11 cellular contexts compared by ENCODE assay signal in genomic region chr11:44615913-44616806, GRCh38. TPM values are rescaled to one million over a fixed set of nuclear protein-coding genes. Genes with fewer than 3 reads are reported as not detected.
DNase-seq lines count a peak whose midpoint lies in the region; ATAC-seq, FAIRE-seq and TF ChIP-seq lines count a peak whose summit lies in the region.
"Had no signal": no experiment of that assay in that cellular context is flagged by ENCODE, and none has a peak within 500 bp of the region (broad histone marks: within the 10 kb centered on the region; RNA-seq: fewer than 3 reads in every experiment).

No MANE protein-coding gene starts in this region.

- WGBS in GM12878 (ENCODE audit: insufficient coverage, insufficient replicate concordance, low lambda C conversion rate, missing lambda C conversion rate) = 85% methylated on average over 15 of the region's 15 CpGs

- peaks cover 0 to 19% (median 0%) of the 10 kb centered on the region in 11 experiments; a peak in 4 of 22 replicates for H4K20me1 ChIP-seq in BLaER1 treated with 17β-estradiol and CSF1 and Interleukin-3, amounts not matched to agents 10 nM and 100 nM
- no peaks in the 10 kb centered on the region for H4K20me1 ChIP-seq in GM12878 (ENCODE audit: control insufficient read depth, insufficient read depth)

- in situ Hi-C loops in GM12878 (cut with MboI) = no loop called here

- POLR2A ChIA-PET in GM12878 (lab: Charles Lee) = interaction anchor here (1.0 to 7.9 kb wide), 6 partner anchors 14 to 59 kb away, joined by 3 to 289 read pairs (median 7); partner anchors contain the start of gene CD82

- no peak overlapping the region for H3K4me3 Mint-ChIP-seq in neural crest cell

- H2AFZ ChIP-seq in GM12878 (ENCODE audit: control insufficient read depth, low read depth, low read length) = no peak overlapping the region

- TF ChIP-seq RAD21 in GM12878 (IDR thresholded peaks at IDR 0.05; ENCODE audit: insufficient read depth, low read depth, low read length) = no peak

- H3K9me3 ChIP-seq in BLaER1 treated with 17β-estradiol and CSF1 and Interleukin-3, amounts not matched to agents 10 nM and 100 nM (replicated peaks in 1 of 11) = no peaks in the 10 kb centered on the region
- no peaks in the 10 kb centered on the region for H3K9me3 ChIP-seq in GM12878 (replicated peaks; ENCODE audit: control insufficient read depth, insufficient read depth, low read length)
- H3K9me3 ChIP-seq: gastroesophageal sphincter, SJCRH30, uterus had no signal

- peaks cover 24% of the 10 kb centered on the region for H3K4me1 Mint-ChIP-seq in neural crest cell

- no peaks in the 10 kb centered on the region for H3K9me3 Mint-ChIP-seq in neural crest cell
- H3K9me3 Mint-ChIP-seq: activated naive CD4-positive, alpha-beta T cell treated with anti-CD3 and anti-CD28 coated beads, Interleukin-2, amount 50 U/mL, for 72 hours had no signal

- no peaks in the 10 kb centered on the region for H3K79me2 ChIP-seq in GM12878 (ENCODE audit: control insufficient read depth, insufficient read depth, low read length)

- TF ChIP-seq EP300 in GM12878 (IDR thresholded peaks at IDR 0.05; ENCODE audit: borderline replicate concordance in 1 of 2, control insufficient read depth in 1 of 2, low read depth in 2 of 2, low read length in 2 of 2) = no peak

- no peak for ATAC-seq in GM12878

- H3K27ac ChIP-seq in BLaER1 treated with 17β-estradiol and CSF1 and Interleukin-3, amounts not matched to agents 10 nM and 100 nM = no peak overlapping the region
- no peak overlapping the region for H3K27ac ChIP-seq in GM12878 (ENCODE audit: control insufficient read depth, insufficient read depth)
- H3K27ac ChIP-seq: gastroesophageal sphincter, SJCRH30, uterus had no signal

- intact Hi-C loops in GM12878 (cut with micrococcal nuclease; ENCODE audit: unreplicated experiment) = no loop called here

- no peak overlapping the region for H3K4me3 ChIP-seq in BLaER1 treated with 17β-estradiol and CSF1 and Interleukin-3, amounts not matched to agents 10 nM and 100 nM
- H3K4me3 ChIP-seq in GM12878 = no peak overlapping the region
- H3K4me3 ChIP-seq: gastroesophageal sphincter, SJCRH30, uterus had no signal

- peak overlapping the region; percentile 1 for H3K27ac Mint-ChIP-seq in neural crest cell (ENCODE audit: unreplicated experiment)

- RAD21 ChIA-PET in GM12878 (lab: Charles Lee; ENCODE audit: unreplicated experiment) = interaction anchor here (0.8 to 7.8 kb wide), 26 partner anchors 11 to 330 kb away, joined by 3 to 196 read pairs (median 8); partner anchors contain the start of gene CD82

- FAIRE-seq in GM12892 (lab: Jason Lieb, UNC) (peak; percentile 81), GM12878 (lab: Jason Lieb, UNC) (no peak)

- peak overlapping the region in 8 of 11 experiments; percentile 73 to 95 (median 86); a peak in 16 of 22 replicates for H3K4me2 ChIP-seq in BLaER1 treated with 17β-estradiol and CSF1 and Interleukin-3, amounts not matched to agents 10 nM and 100 nM
- H3K4me2 ChIP-seq in GM12878 (ENCODE audit: control insufficient read depth, insufficient read depth) = no peak overlapping the region

- no peaks in the 10 kb centered on the region for H3K27me3 Mint-ChIP-seq in neural crest cell (ENCODE audit: low read depth)

- peak overlapping the region in 3 of 11 experiments; percentile 10 to 44 (median 16); a peak in 1 of 22 replicates for H3K9ac ChIP-seq in BLaER1 treated with 17β-estradiol and CSF1 and Interleukin-3, amounts not matched to agents 10 nM and 100 nM
- no peak overlapping the region for H3K9ac ChIP-seq in GM12878 (ENCODE audit: control insufficient read depth, insufficient read depth, low read length)

- no peaks in the 10 kb centered on the region for H3K36me3 Mint-ChIP-seq in neural crest cell (ENCODE audit: low read depth)

- DNase-seq in GM12892 (ENCODE audit: insufficient read length) = no peak
- DNase-seq in GM12878 (ENCODE audit: low read depth, low spot score) = no peak
- DNase-seq in neural crest cell (ENCODE audit: low read depth, low spot score) = no peak
- DNase-seq in activated gamma-delta T cell treated with Interleukin-2 at 50 U/mL for 16 hours = no peak
- no peak for DNase-seq in effector CD4-positive, alpha-beta T cell
- no peak for DNase-seq in medulla oblongata (ENCODE audit: extremely low spot score)

- CTCF ChIA-PET in GM12878 (lab: Yijun Ruan, JAX) = interaction anchor here (0.6 to 10.3 kb wide), 22 partner anchors 9 to 330 kb away, joined by 3 to 477 read pairs (median 9); partner anchors contain the start of gene CD82

- H3K27me3 ChIP-seq in BLaER1 treated with 17β-estradiol and CSF1 and Interleukin-3, amounts not matched to agents 10 nM and 100 nM = no peaks in the 10 kb centered on the region
- H3K27me3 ChIP-seq in GM12878 (replicated peaks in 1 of 2; ENCODE audit: control insufficient read depth in 2 of 2, insufficient read depth in 2 of 2, low read length in 1 of 2) = no peaks in the 10 kb centered on the region
- H3K27me3 ChIP-seq: gastroesophageal sphincter, SJCRH30, uterus had no signal

- no TSS peak for BruUV-seq in GM12878 (replicated peaks; lab: Mats Ljungman, UMichigan)

- H3K36me3 ChIP-seq in BLaER1 treated with 17β-estradiol and CSF1 and Interleukin-3, amounts not matched to agents 10 nM and 100 nM = peaks cover 0 to 13% (median 0%) of the 10 kb centered on the region in 11 experiments; a peak in 5 of 22 replicates
- H3K36me3 ChIP-seq in GM12878 (ENCODE audit: control insufficient read depth in 2 of 2, insufficient read depth in 2 of 2, low read length in 1 of 2) = peaks cover 10 to 39% of the 10 kb centered on the region in 2 experiments
- H3K36me3 ChIP-seq: uterus had no signal

- SMC1A ChIA-PET in GM12878 (lab: Charles Lee; ENCODE audit: uncharacterized antibody, unreplicated experiment) = interaction anchor here (0.9 to 10.3 kb wide), 14 partner anchors 12 to 313 kb away, joined by 3 to 433 read pairs (median 6); partner anchors contain the start of gene CD82

- peaks cover 32 to 69% (median 62%) of the 10 kb centered on the region in 10 experiments for H3K4me1 ChIP-seq in BLaER1 treated with 17β-estradiol and CSF1 and Interleukin-3, amounts not matched to agents 10 nM and 100 nM
- peaks cover 31% of the 10 kb centered on the region for H3K4me1 ChIP-seq in GM12878 (ENCODE audit: control insufficient read depth, insufficient read depth, low read length)
- H3K4me1 ChIP-seq: uterus had no signal

- TF ChIP-seq POLR2A in GM12892 (IDR thresholded peaks at IDR 0.05; ENCODE audit: low read depth, low read length) (no peak), GM12878 (IDR thresholded peaks at IDR 0.05; ENCODE audit: low read depth, low read length) (no peak)

- no peak for TF ChIP-seq CTCF in GM12878 (IDR thresholded peaks at IDR 0.05 in 2 of 3, conservative IDR thresholded peaks at IDR 0.05 in 1 of 3; ENCODE audit: control insufficient read depth in 2 of 3, extremely low read depth in 1 of 3, insufficient read depth in 1 of 3, low read depth in 3 of 3, low read length in 3 of 3)
- TF ChIP-seq CTCF in neural crest cell (conservative IDR thresholded peaks at IDR 0.05) = no peak

TF ChIP-seq in GM12878, 131 proteins besides CTCF, POLR2A, EP300 and RAD21:
- TF ChIP-seq MYB (IDR thresholded peaks at IDR 0.05; ENCODE audit: borderline replicate concordance, low read depth, low read length) = no peak
- TF ChIP-seq MEF2B (IDR thresholded peaks at IDR 0.05; ENCODE audit: partially characterized antibody, poor library complexity, severe bottlenecking) = peak; percentile 30

RNA-seq across cellular contexts. Expression of gene CD82, which starts 50.7 kb away (rescaled TPM):
- polyA plus RNA-seq in GM12892 (2012; ENCODE audit: missing spikeins) = 109 TPM
- total RNA-seq in GM12878 (2013; cell fraction: nucleolus; rRNA removed) = 202 and 214 TPM in 2 replicates
- total RNA-seq in GM12878 (2014; rRNA removed) = 60.0 and 69.4 TPM in 2 replicates
- 65.0 and 66.4 TPM in 2 replicates for total RNA-seq in GM12878 (2014; rRNA removed; fragmentation: Illumina TruSeq; extraction: Trizol)
- total RNA-seq in GM12878 (2021) = 166 and 178 TPM in 2 replicates
- polyA plus RNA-seq in GM12878 (2011; ENCODE audit: low read depth) = 57.7 TPM
- 94.5 and 176 TPM in 2 replicates for polyA plus RNA-seq in GM12878 (2011; rRNA removed)
- 223 and 282 TPM in 2 replicates for polyA plus RNA-seq in GM12878 (2011; cell fraction: cytosol; rRNA removed)
- polyA plus RNA-seq in GM12878 (2011; cell fraction: nucleus; rRNA removed) = 60.1 and 67.9 TPM in 2 replicates
- 108 and 130 TPM in 2 replicates for polyA plus RNA-seq in GM12878 (2012)
- polyA plus RNA-seq in GM12878 (2014; fragmentation: Illumina TruSeq; extraction: Trizol) = 17.8 and 51.8 TPM in 2 replicates
- 1 to 10 TPM; 5.2 to 8.2 TPM for polyA plus RNA-seq in GM12878 (2014; fragmentation: Nextera tagmentation; extraction: Ambion mirVana)
- polyA plus RNA-seq in GM12878 (2014; rRNA removed) = 97.7 and 100 TPM in 2 replicates
- 100 to 1,000 TPM; 159 to 180 TPM for polyA plus RNA-seq in GM12878 (2016; fragmentation: Nextera tagmentation; extraction: Ambion mirVana)
- polyA minus RNA-seq in GM12878 (2011; rRNA and poly(A)+ RNA removed) = 136 and 174 TPM in 2 replicates
- 59.5 and 63.5 TPM in 2 replicates for polyA minus RNA-seq in GM12878 (2011; cell fraction: cytosol; rRNA and poly(A)+ RNA removed)
- 29.3 and 45.1 TPM in 2 replicates for polyA minus RNA-seq in GM12878 (2011; cell fraction: nucleus; rRNA and poly(A)+ RNA removed)
- total RNA-seq in neural crest cell = 10.3 and 14.1 TPM in 2 replicates
